In genomic region chr3:32502944-32503286, GRCh38 we compare ENCODE assay signal across 8 cellular contexts. TPM values are rescaled to one million over a fixed set of nuclear protein-coding genes. Genes with fewer than 3 reads are reported as not detected.
DNase-seq lines count a peak whose midpoint lies in the region; ATAC-seq and TF ChIP-seq lines count a peak whose summit lies in the region.

No MANE protein-coding gene starts in this region.

- TF ChIP-seq CTCF in suprapubic skin (IDR thresholded peaks at IDR 0.05) = no peak

- peak overlapping the region; percentile 94 for H3K4me3 Mint-ChIP-seq in activated T-cell treated with anti-CD3 and anti-CD28 coated beads, Interleukin-2, amount 50 U/mL, for 24 hours
- peak overlapping the region; percentile 96 to 99 (median 99) for H3K4me3 Mint-ChIP-seq in T-cell

- H3K4me3 ChIP-seq in iPS DF 6.9 (ENCODE audit: low read length) (peak overlapping the region; percentile 10; the same call in 1 of the 2 replicates), suprapubic skin (peak overlapping the region; percentile 72)

- no peaks in the 10 kb centered on the region for H3K9me3 ChIP-seq in iPS DF 6.9 (ENCODE audit: control insufficient read depth, insufficient read depth, low read length)
- H3K9me3 ChIP-seq in suprapubic skin = no peaks in the 10 kb centered on the region

- H3K36me3 ChIP-seq in iPS DF 6.9 (ENCODE audit: control insufficient read depth, insufficient read depth, low read length) (no peaks in the 10 kb centered on the region), suprapubic skin (no peaks in the 10 kb centered on the region)

- peaks cover 28% of the 10 kb centered on the region for H3K36me3 Mint-ChIP-seq in activated T-cell treated with anti-CD3 and anti-CD28 coated beads, Interleukin-2, amount 50 U/mL, for 24 hours (ENCODE audit: low read depth)
- peaks cover 7% of the 10 kb centered on the region for H3K36me3 Mint-ChIP-seq in T-cell

- 100% methylated on average over 2 of the region's 6 CpGs for WGBS in iPS DF 6.9 (ENCODE audit: insufficient coverage, insufficient read length)
- WGBS in suprapubic skin = under 1% methylated on average over 6 of the region's 6 CpGs

- H3K9me3 Mint-ChIP-seq in activated T-cell treated with anti-CD3 and anti-CD28 coated beads, Interleukin-2, amount 50 U/mL, for 24 hours = no peaks in the 10 kb centered on the region
- H3K9me3 Mint-ChIP-seq in T-cell = no peaks in the 10 kb centered on the region

- peak in 3 of 4 experiments; percentile 3 to 19 (median 7) for ATAC-seq in T-cell (replicated peaks in 1 of 4)

- no peak overlapping the region for H3K27ac ChIP-seq in iPS DF 6.9 (ENCODE audit: low read length)
- H3K27ac ChIP-seq in suprapubic skin = peak overlapping the region; percentile 96

- DNase-seq in activated T-cell treated with anti-CD3 and anti-CD28 coated beads, Interleukin-2, amount 50 U/mL, for 24 hours = no peak
- no peak for DNase-seq in activated T-cell treated with anti-CD3 and anti-CD28 coated beads, Interleukin-2, amount 50 U/mL, for 1 hour
- no peak for DNase-seq in T-cell
- DNase-seq in iPS DF 6.9 (ENCODE audit: low read depth, low spot score) = no peak
- DNase-seq in suprapubic skin (ENCODE audit: low spot score in 2 of 2) = no peak
- DNase-seq in cerebellar nuclear complex (lab: John Stamatoyannopoulos, UW) = no peak
- no peak for DNase-seq in SKM-1 (lab: John Stamatoyannopoulos, UW; ENCODE audit: unreplicated experiment)
- DNase-seq in UCSD-AML1 (lab: John Stamatoyannopoulos, UW; ENCODE audit: unreplicated experiment) = no peak

- TF ChIP-seq POLR2A in suprapubic skin (IDR thresholded peaks at IDR 0.05) = no peak

- peaks cover 38% of the 10 kb centered on the region for H3K4me1 Mint-ChIP-seq in activated T-cell treated with anti-CD3 and anti-CD28 coated beads, Interleukin-2, amount 50 U/mL, for 24 hours (ENCODE audit: low read depth)
- peaks cover 37 to 46% (median 46%) of the 10 kb centered on the region in 3 donors for H3K4me1 Mint-ChIP-seq in T-cell

- H3K27me3 ChIP-seq in iPS DF 6.9 (ENCODE audit: control insufficient read depth, insufficient read depth, low read length) (no peaks in the 10 kb centered on the region), suprapubic skin (no peaks in the 10 kb centered on the region)

- H3K27ac Mint-ChIP-seq in activated T-cell treated with anti-CD3 and anti-CD28 coated beads, Interleukin-2, amount 50 U/mL, for 24 hours = peak overlapping the region; percentile 91
- peak overlapping the region; percentile 89 to 92 for H3K27ac Mint-ChIP-seq in T-cell

- CTCF ChIA-PET in T-cell (lab: Charles Lee) = interaction anchor here in 1 of 2 donors (0.6 kb wide), 4 partner anchors 18 to 105 kb away, joined by 3 to 4 read pairs (median 4); no protein-coding TSS in a partner anchor

- H3K4me1 ChIP-seq in iPS DF 6.9 (ENCODE audit: control insufficient read depth, insufficient read depth, low read length) (peaks cover 3% of the 10 kb centered on the region; the same call in 1 of the 2 replicates), suprapubic skin (peaks cover 9% of the 10 kb centered on the region)

- TF ChIP-seq EP300 in suprapubic skin (IDR thresholded peaks at IDR 0.05) = no peak

- POLR2A ChIA-PET in T-cell (lab: Charles Lee) = interaction anchor here in 1 of 2 donors (0.6 to 1.5 kb wide), 2 partner anchors 11 to 13 kb away, joined by 4 read pairs; no protein-coding TSS in a partner anchor

- H3K27me3 Mint-ChIP-seq in activated T-cell treated with anti-CD3 and anti-CD28 coated beads, Interleukin-2, amount 50 U/mL, for 24 hours = no peaks in the 10 kb centered on the region
- no peaks in the 10 kb centered on the region for H3K27me3 Mint-ChIP-seq in T-cell

RNA-seq across cellular contexts. Expression of gene CMTM6, which starts 0.3 kb away (rescaled TPM):
- total RNA-seq in T-cell (10 to 100 TPM; 34.8 to 47.6 (median 40.4) TPM), suprapubic skin (100 to 1,000 TPM in 2 of 4 donors, 10 to 100 TPM in 2; 36.0 to 131 (median 110) TPM)
